Comparison of ENCODE assay signal across 19 cellular contexts in the genomic region with DNA sequence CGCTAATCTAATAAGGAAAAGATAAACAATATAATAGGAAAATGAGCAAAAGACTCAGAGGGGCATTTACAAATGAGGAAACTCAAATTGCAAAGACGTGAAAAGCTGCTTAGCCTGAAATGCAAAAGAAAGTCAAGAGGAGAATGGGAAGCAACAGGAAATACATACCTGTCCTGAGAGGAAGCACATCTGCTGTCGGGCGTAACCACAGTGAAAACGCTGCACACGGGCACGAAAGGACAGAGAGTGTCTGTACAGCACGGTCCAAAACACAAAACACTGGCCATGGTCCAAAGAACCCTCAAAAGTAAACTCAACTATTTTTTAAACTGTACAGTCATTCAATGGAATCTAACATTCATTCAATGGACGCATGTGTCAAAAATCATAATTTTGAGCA.
DNase-seq lines count a peak whose midpoint lies in the region; ATAC-seq and TF ChIP-seq lines count a peak whose summit lies in the region.
"Had no signal": no experiment of that assay in that cellular context is flagged by ENCODE, and none has a peak within 500 bp of the region (broad histone marks: within the 10 kb centered on the region; RNA-seq: fewer than 3 reads in every experiment).

No MANE protein-coding gene starts in this region.

- no peaks in the 10 kb centered on the region for H4K20me1 ChIP-seq in Loucy (ENCODE audit: insufficient read depth, low read length, poor library complexity, severe bottlenecking)

- no peaks in the 10 kb centered on the region for H3F3A ChIP-seq in Loucy (ENCODE audit: low read depth)

- H3K27ac ChIP-seq in heart left ventricle = no peak overlapping the region
- H3K27ac ChIP-seq: epithelial cell of prostate, GM23248, SJSA1 had no signal

- H3K4me1 ChIP-seq in heart left ventricle (peaks cover 0 to 31% (median 15%) of the 10 kb centered on the region in 12 donors), Loucy (ENCODE audit: insufficient read depth, low read length, poor library complexity, severe bottlenecking) (peaks cover 57% of the 10 kb centered on the region)

- H3K9me2 ChIP-seq in Loucy (replicated peaks; ENCODE audit: low read depth, low read length) = no peaks in the 10 kb centered on the region

- TF ChIP-seq CTCF in heart left ventricle (IDR thresholded peaks at IDR 0.05) (no peak), Loucy (conservative IDR thresholded peaks at IDR 0.05; ENCODE audit: low read length) (no peak)

- H3K36me3 ChIP-seq in heart left ventricle (no peaks in the 10 kb centered on the region), Loucy (ENCODE audit: insufficient read depth, low read length) (no peaks in the 10 kb centered on the region)
- H3K36me3 ChIP-seq: SJSA1 had no signal

- H3K79me2 ChIP-seq in Loucy (ENCODE audit: insufficient read depth, low read length) = peaks cover 4% of the 10 kb centered on the region; the same call in 1 of the 2 replicates

- H3K27me3 ChIP-seq in heart left ventricle (no peaks in the 10 kb centered on the region), Loucy (ENCODE audit: insufficient read depth, low read length, poor library complexity, severe bottlenecking) (no peaks in the 10 kb centered on the region)
- H3K27me3 ChIP-seq: SJSA1 had no signal

- peak overlapping the region; percentile 81 for H3K4me2 ChIP-seq in Loucy (ENCODE audit: low read depth, low read length, poor library complexity, severe bottlenecking)

- H3K9me3 ChIP-seq in heart left ventricle (no peaks in the 10 kb centered on the region), Loucy (ENCODE audit: insufficient read depth, low read depth, low read length) (no peaks in the 10 kb centered on the region)
- H3K9me3 ChIP-seq: SJSA1 had no signal

- peak overlapping the region; percentile 60 for H3K9ac ChIP-seq in Loucy (ENCODE audit: low read depth, low read length, poor library complexity, severe bottlenecking)
- H3K9ac ChIP-seq: GM23248 had no signal

- no peak overlapping the region for H3K4me3 ChIP-seq in heart left ventricle
- peak overlapping the region; percentile 55 for H3K4me3 ChIP-seq in Loucy (ENCODE audit: low read length, poor library complexity, severe bottlenecking)
- H3K4me3 ChIP-seq: GM23248, SJSA1 had no signal

- no peak for TF ChIP-seq POLR2A in heart left ventricle (IDR thresholded peaks at IDR 0.05)

- ATAC-seq in heart left ventricle (no peak), HG03521 (IDR thresholded peaks at IDR 0.05; ENCODE audit: unreplicated experiment) (no peak)
- ATAC-seq: naive thymus-derived CD8-positive, alpha-beta T cell had no signal

- H2AFZ ChIP-seq in Loucy (ENCODE audit: low read length) = no peak overlapping the region
- H2AFZ ChIP-seq: GM23248 had no signal

- WGBS in heart left ventricle, 4 donors = 71 to 79% (median 72%) methylated on average over 9 of the region's 9 CpGs

- peak; percentile 24 for DNase-seq in cardiac septum (ENCODE audit: low spot score)
- DNase-seq in heart left ventricle = no peak
- peak; percentile 26 for DNase-seq in glomerular visceral epithelial cell (ENCODE audit: extremely low spot score)
- DNase-seq in NCI-H446 treated with DMSO at 0.1 percent for 48 hours (lab: John Stamatoyannopoulos, UW) = no peak
- DNase-seq in cerebellum (ENCODE audit: low spot score) = no peak
- DNase-seq: activated CD4-positive, alpha-beta memory T cell treated with anti-CD3 and anti-CD28 coated beads, Interleukin-2, amount 10 ng/mL, durations not matched to agents 7 days and 5 days; activated CD4-positive, CD25-positive, alpha-beta regulatory T cell treated with anti-CD3 and anti-CD28 coated beads, Interleukin-2, amount 50 U/mL, for 72 hours; activated T-cell treated with anti-CD3 and anti-CD28 coated beads for 4 hours; cerebellar nuclear complex; GF-D8; GM23248; naive thymus-derived CD8-positive, alpha-beta T cell; NCI-H1105 treated with DMSO at 0.1 percent for 48 hours; NCI-H2029; NCI-H2227 treated with DMSO at 0.1 percent for 48 hours had no signal

- intact Hi-C loops in cardiac septum (cut with DNase I) = no loop called here
- intact Hi-C loops in heart left ventricle (cut with DNase I) = no loop called here

Comparison
In these comparisons a context has a peak if more than half of its experiments do, and no peak if none do; other contexts are left out.
1. DNase-seq: peak in cardiac septum (single experiment) and glomerular visceral epithelial cell (single experiment); none in heart left ventricle (0 of 5), NCI-H446 treated with DMSO at 0.1 percent for 48 hours (single experiment) and cerebellum (single experiment).